Comparison of ENCODE assay signal across 23 cellular contexts in the genomic region with DNA sequence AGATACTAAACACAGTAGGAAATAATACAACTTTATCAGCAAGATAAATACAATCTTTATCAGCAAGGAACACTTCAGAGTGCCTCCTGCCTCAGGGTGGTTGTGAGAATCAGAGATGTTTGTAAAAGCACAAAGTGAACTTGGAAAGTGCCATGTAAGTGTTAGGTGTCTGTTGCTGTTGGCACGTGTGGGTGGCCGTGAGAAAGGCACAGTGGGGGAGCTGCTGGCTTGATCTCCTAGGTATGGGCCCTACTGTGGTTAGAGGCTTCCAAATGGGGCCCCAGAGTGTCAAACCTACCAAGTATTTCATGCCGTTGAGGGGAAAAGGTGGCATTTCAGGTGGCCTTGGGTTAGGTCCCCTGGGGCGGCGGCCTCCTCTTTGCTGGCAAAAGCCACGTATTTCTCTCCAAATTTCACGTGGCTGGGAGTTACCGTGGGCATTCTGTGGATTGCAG.
A peak's percentile ranks its signal among the peaks of the same experiment; 100 is the strongest.
DNase-seq lines count a peak whose midpoint lies in the region; ATAC-seq, FAIRE-seq and TF ChIP-seq lines count a peak whose summit lies in the region.
"Had no signal": no experiment of that assay in that cellular context is flagged by ENCODE, and none has a peak within 500 bp of the region (broad histone marks: within the 10 kb centered on the region; RNA-seq: fewer than 3 reads in every experiment).

No MANE protein-coding gene starts in this region.

- no peak for FAIRE-seq in astrocyte (lab: Jason Lieb, UNC)
- FAIRE-seq: GM12878 had no signal

- no TSS peak for BruUV-seq in HCT116 (replicated peaks; lab: Mats Ljungman, UMichigan)

- intact Hi-C loops in HCT116 (cut with micrococcal nuclease) = no loop called here
- intact Hi-C loops in heart right ventricle (cut with DNase I) = no loop called here
- intact Hi-C loops in gastrocnemius medialis (cut with DNase I; ENCODE audit: low total_unique reads) = no loop called here

- peak overlapping the region; percentile 31 for H3K27ac Mint-ChIP-seq in astrocyte (ENCODE audit: unreplicated experiment)
- H3K27ac Mint-ChIP-seq: activated CD8-positive, alpha-beta memory T cell treated with anti-CD3 and anti-CD28 coated beads, Interleukin-2, amount 10 ng/mL, durations not matched to agents 7 days and 5 days; activated naive CD8-positive, alpha-beta T cell treated with anti-CD3 and anti-CD28 coated beads for 36 hours; activated T-helper 17 cell treated with anti-CD3 and anti-CD28 coated beads, Interleukin-2, amount 50 U/mL, for 72 hours; dendritic cell treated with granulocyte-macrophage colony-stimulating factor and Interleukin-4, amounts not matched to agents 40 ng/mL and 50 ng/mL, for 4 days; naive thymus-derived CD4-positive, alpha-beta T cell; stimulated activated memory B cell treated with anti-CD40 and anti-IgM and Interleukin-4, amounts not matched to agents 10 μg/mL and 1 μg/mL and 100 μg/mL, for 72 hours had no signal

- peaks cover 16 to 25% of the 10 kb centered on the region in 2 experiments for H3K4me1 ChIP-seq in HCT116 (ENCODE audit: control insufficient read depth in 1 of 2, insufficient read depth in 2 of 2, low read length in 2 of 2)
- peaks cover 18% of the 10 kb centered on the region for H3K4me1 ChIP-seq in astrocyte (ENCODE audit: insufficient read depth, low read length)
- peaks cover 0 to 39% (median 9%) of the 10 kb centered on the region in 9 donors for H3K4me1 ChIP-seq in heart right ventricle
- peaks cover 21 to 24% of the 10 kb centered on the region in 2 donors for H3K4me1 ChIP-seq in gastrocnemius medialis
- H3K4me1 ChIP-seq: right lobe of liver had no signal

- CTCF ChIA-PET in HCT116 (lab: Charles Lee) = interaction anchor here (1.3 kb wide), 1 partner anchor 13 kb away, joined by 3 read pairs; no protein-coding TSS in a partner anchor

- no peaks in the 10 kb centered on the region for H3K36me3 Mint-ChIP-seq in astrocyte (ENCODE audit: low read depth, unreplicated experiment)
- H3K36me3 Mint-ChIP-seq: activated CD8-positive, alpha-beta memory T cell treated with anti-CD3 and anti-CD28 coated beads, Interleukin-2, amount 10 ng/mL, durations not matched to agents 7 days and 5 days; activated naive CD8-positive, alpha-beta T cell treated with anti-CD3 and anti-CD28 coated beads for 36 hours; naive thymus-derived CD4-positive, alpha-beta T cell; stimulated activated memory B cell treated with anti-CD40 and anti-IgM and Interleukin-4, amounts not matched to agents 10 μg/mL and 1 μg/mL and 100 μg/mL, for 72 hours had no signal

- peaks cover 4% of the 10 kb centered on the region for H3K27me3 Mint-ChIP-seq in astrocyte (ENCODE audit: low read depth, unreplicated experiment)
- H3K27me3 Mint-ChIP-seq: activated CD8-positive, alpha-beta memory T cell treated with anti-CD3 and anti-CD28 coated beads, Interleukin-2, amount 10 ng/mL, durations not matched to agents 7 days and 5 days; activated naive CD8-positive, alpha-beta T cell treated with anti-CD3 and anti-CD28 coated beads for 36 hours; dendritic cell treated with granulocyte-macrophage colony-stimulating factor and Interleukin-4, amounts not matched to agents 40 ng/mL and 50 ng/mL, for 4 days had no signal

- no peak for TF ChIP-seq POLR2A in HCT116 (IDR thresholded peaks at IDR 0.05; ENCODE audit: borderline replicate concordance, extremely low read depth, insufficient read depth, insufficient read length)
- TF ChIP-seq POLR2A in gastrocnemius medialis (IDR thresholded peaks at IDR 0.05) = no peak

- H3K4me3 Mint-ChIP-seq in astrocyte (ENCODE audit: unreplicated experiment) = no peak overlapping the region
- H3K4me3 Mint-ChIP-seq: activated CD8-positive, alpha-beta memory T cell treated with anti-CD3 and anti-CD28 coated beads, Interleukin-2, amount 10 ng/mL, durations not matched to agents 7 days and 5 days; activated naive CD8-positive, alpha-beta T cell treated with anti-CD3 and anti-CD28 coated beads for 36 hours; activated T-helper 17 cell treated with anti-CD3 and anti-CD28 coated beads, Interleukin-2, amount 50 U/mL, for 72 hours; dendritic cell treated with granulocyte-macrophage colony-stimulating factor and Interleukin-4, amounts not matched to agents 40 ng/mL and 50 ng/mL, for 4 days; naive thymus-derived CD4-positive, alpha-beta T cell; stimulated activated memory B cell treated with anti-CD40 and anti-IgM and Interleukin-4, amounts not matched to agents 10 μg/mL and 1 μg/mL and 100 μg/mL, for 72 hours had no signal

- peak overlapping the region; percentile 72 for H2AFZ ChIP-seq in HCT116 (ENCODE audit: low read depth, low read length, poor library complexity, severe bottlenecking)
- no peak overlapping the region for H2AFZ ChIP-seq in astrocyte (ENCODE audit: low read depth, low read length)

- H3K9ac ChIP-seq in HCT116 (ENCODE audit: low read length) = no peak overlapping the region
- H3K9ac ChIP-seq in astrocyte (ENCODE audit: low read length) = no peak overlapping the region

- H3K27me3 ChIP-seq in HCT116 (ENCODE audit: insufficient read depth, low read length) (no peaks in the 10 kb centered on the region), astrocyte (ENCODE audit: insufficient read depth, low read length) (peaks cover 2% of the 10 kb centered on the region), heart right ventricle (no peaks in the 10 kb centered on the region), gastrocnemius medialis (no peaks in the 10 kb centered on the region)
- H3K27me3 ChIP-seq: brain microvascular endothelial cell, right lobe of liver had no signal

- in situ Hi-C loops in gastrocnemius medialis (cut with MboI; ENCODE audit: low sequenced_read_pairs in 4 of 4) = no loop called here
- in situ Hi-C loops in GM13976 (cut with MboI; ENCODE audit: low sequenced_read_pairs, unreplicated experiment) = no loop called here

- WGBS in heart right ventricle, 2 donors = 50 to 59% methylated on average over 8 of the region's 8 CpGs

- no peaks in the 10 kb centered on the region for H3K79me2 ChIP-seq in HCT116 (ENCODE audit: insufficient read depth, low read length)
- no peaks in the 10 kb centered on the region for H3K79me2 ChIP-seq in astrocyte (ENCODE audit: insufficient read depth, low read length)

- H3K4me2 ChIP-seq in HCT116 (ENCODE audit: low read length) (peak overlapping the region; percentile 64), astrocyte (ENCODE audit: low read length) (peak overlapping the region; percentile 51)

- TF ChIP-seq CTCF in HCT116 (IDR thresholded peaks at IDR 0.05 in 2 of 3, conservative IDR thresholded peaks at IDR 0.05 in 1 of 3; ENCODE audit: borderline replicate concordance in 1 of 3, insufficient read depth in 1 of 3, low read depth in 2 of 3, low read length in 2 of 3) (no peak), astrocyte (IDR thresholded peaks at IDR 0.05; ENCODE audit: insufficient read depth, low read depth, low read length) (no peak), heart right ventricle (IDR thresholded peaks at IDR 0.05) (no peak), gastrocnemius medialis (IDR thresholded peaks at IDR 0.05 in 4 of 5, conservative IDR thresholded peaks at IDR 0.05 in 1 of 5) (no peak), GM13976 (IDR thresholded peaks at IDR 0.05; ENCODE audit: borderline replicate concordance, control extremely low read depth, extremely low read depth, insufficient read depth, missing control alignments) (no peak)

- H3K9me3 ChIP-seq in HCT116 (ENCODE audit: control insufficient read depth in 1 of 2, insufficient read depth in 1 of 2, low read depth in 1 of 2, low read length in 2 of 2) (no peaks in the 10 kb centered on the region), astrocyte (ENCODE audit: insufficient read depth, low read depth, low read length) (no peaks in the 10 kb centered on the region), heart right ventricle (no peaks in the 10 kb centered on the region), gastrocnemius medialis (no peaks in the 10 kb centered on the region)
- H3K9me3 ChIP-seq: right lobe of liver, thoracic aorta had no signal

- no peak for TF ChIP-seq RAD21 in HCT116 (IDR thresholded peaks at IDR 0.05; ENCODE audit: low read depth)

- H3K36me3 ChIP-seq in HCT116 (ENCODE audit: control insufficient read depth in 1 of 2, insufficient read depth in 2 of 2, low read length in 2 of 2) = no peaks in the 10 kb centered on the region
- no peaks in the 10 kb centered on the region for H3K36me3 ChIP-seq in astrocyte (ENCODE audit: insufficient read depth, low read length)
- H3K36me3 ChIP-seq in heart right ventricle = no peaks in the 10 kb centered on the region
- no peaks in the 10 kb centered on the region for H3K36me3 ChIP-seq in gastrocnemius medialis
- H3K36me3 ChIP-seq: brain microvascular endothelial cell, right lobe of liver, thoracic aorta had no signal

- DNase-seq in HCT116 (ENCODE audit: low read depth, low spot score) (no peak), astrocyte (ENCODE audit: low read depth) (no peak), heart right ventricle (no peak), gastrocnemius medialis (peak in 1 of 2 donors; percentile 25), NCI-H2196 (lab: John Stamatoyannopoulos, UW; ENCODE audit: unreplicated experiment) (no peak), GM19240 (ENCODE audit: insufficient read length, low spot score) (no peak), GM13976 (ENCODE audit: low spot score) (no peak)
- DNase-seq: activated CD4-positive, alpha-beta T cell treated with anti-CD3 and anti-CD28 coated beads for 4 hours; activated CD8-positive, alpha-beta memory T cell treated with anti-CD3 and anti-CD28 coated beads, Interleukin-2, amount 10 ng/mL, durations not matched to agents 7 days and 5 days; activated naive CD8-positive, alpha-beta T cell treated with anti-CD3 and anti-CD28 coated beads for 36 hours; DMS53; KBM-7; MV-4-11; naive thymus-derived CD4-positive, alpha-beta T cell; NCI-H1694; NCI-H446; right lobe of liver had no signal

- H3K27ac ChIP-seq in HCT116 (ENCODE audit: low read depth, low read length) (no peak overlapping the region), astrocyte (ENCODE audit: low read depth, low read length) (no peak overlapping the region), heart right ventricle (peak overlapping the region in 1 of 10 donors; percentile 33), gastrocnemius medialis (peak overlapping the region in 3 of 4 donors; percentile 2 to 46 (median 36))
- H3K27ac ChIP-seq: brain microvascular endothelial cell, right lobe of liver had no signal

- RAD21 ChIA-PET in HCT116 (lab: Charles Lee; ENCODE audit: low non-redundant PET in 1 of 2, low total read pairs in 2 of 2, uncharacterized antibody in 2 of 2, unreplicated experiment in 2 of 2) = no interaction called here

- H3K9me3 Mint-ChIP-seq in astrocyte (ENCODE audit: unreplicated experiment) = no peaks in the 10 kb centered on the region
- H3K9me3 Mint-ChIP-seq: activated naive CD8-positive, alpha-beta T cell treated with anti-CD3 and anti-CD28 coated beads for 36 hours; activated T-helper 17 cell treated with anti-CD3 and anti-CD28 coated beads, Interleukin-2, amount 50 U/mL, for 72 hours; dendritic cell treated with granulocyte-macrophage colony-stimulating factor and Interleukin-4, amounts not matched to agents 40 ng/mL and 50 ng/mL, for 4 days; stimulated activated memory B cell treated with anti-CD40 and anti-IgM and Interleukin-4, amounts not matched to agents 10 μg/mL and 1 μg/mL and 100 μg/mL, for 72 hours had no signal

- no peaks in the 10 kb centered on the region for H3K9me2 ChIP-seq in HCT116 (ENCODE audit: insufficient read depth)

- peaks cover 29% of the 10 kb centered on the region for H3K4me1 Mint-ChIP-seq in astrocyte (ENCODE audit: low read depth, unreplicated experiment)
- H3K4me1 Mint-ChIP-seq: activated CD8-positive, alpha-beta memory T cell treated with anti-CD3 and anti-CD28 coated beads, Interleukin-2, amount 10 ng/mL, durations not matched to agents 7 days and 5 days; activated naive CD8-positive, alpha-beta T cell treated with anti-CD3 and anti-CD28 coated beads for 36 hours; activated T-helper 17 cell treated with anti-CD3 and anti-CD28 coated beads, Interleukin-2, amount 50 U/mL, for 72 hours; naive thymus-derived CD4-positive, alpha-beta T cell; stimulated activated memory B cell treated with anti-CD40 and anti-IgM and Interleukin-4, amounts not matched to agents 10 μg/mL and 1 μg/mL and 100 μg/mL, for 72 hours had no signal

- H3K4me3 ChIP-seq in HCT116 (replicated peaks in 1 of 2; ENCODE audit: low read depth in 1 of 2, low read length in 2 of 2) (no peak overlapping the region), astrocyte (ENCODE audit: insufficient read depth, low read depth, low read length) (no peak overlapping the region), heart right ventricle (no peak overlapping the region), gastrocnemius medialis (no peak overlapping the region)
- H3K4me3 ChIP-seq: GM12878, right lobe of liver, thoracic aorta had no signal

- POLR2A ChIA-PET in HCT116 (lab: Charles Lee) = no interaction called here

- H4K20me1 ChIP-seq in HCT116 (ENCODE audit: insufficient read depth) (no peaks in the 10 kb centered on the region), astrocyte (ENCODE audit: insufficient read depth, low read length) (no peaks in the 10 kb centered on the region)

- ATAC-seq in HCT116 (peak; percentile 48), heart right ventricle (peak in 7 of 8 donors; percentile 26 to 76 (median 42)), gastrocnemius medialis (peak; percentile 57 to 65)
- ATAC-seq: activated CD8-positive, alpha-beta memory T cell treated with anti-CD3 and anti-CD28 coated beads, Interleukin-2, amount 10 ng/mL, durations not matched to agents 7 days and 5 days; activated T-helper 17 cell treated with anti-CD3 and anti-CD28 coated beads, Interleukin-2, amount 50 U/mL, for 72 hours; GM12878; naive thymus-derived CD4-positive, alpha-beta T cell; right lobe of liver; stimulated activated memory B cell treated with anti-CD40 and anti-IgM and Interleukin-4, amounts not matched to agents 10 μg/mL and 1 μg/mL and 100 μg/mL, for 72 hours had no signal

Comparison
In these comparisons a context has a peak if more than half of its experiments do, and no peak if none do; other contexts are left out.
1. H3K27ac ChIP-seq: peak in gastrocnemius medialis (3 of 4); none in HCT116 (single experiment) and astrocyte (single experiment).
2. Peak in every context shown above with its lines, with median percentiles within 50 percentile points of each other: ATAC-seq.